1 cellular context compared by ENCODE assay signal in genomic region chr12:93308281-93308680, GRCh38.
TF ChIP-seq lines count a peak whose summit lies in the region.

No MANE protein-coding gene starts in this region.

TF ChIP-seq in HEK293, 187 proteins besides CTCF, POLR2A, EP300 and RAD21:
- TF ChIP-seq ZNF280D (tag by site-specific recombination; IDR thresholded peaks at IDR 0.05) = no peak
- 0 out of 2 replicates have a peak, but pooled peaks have one; percentile 18 for TF ChIP-seq ZNF664 (tag by site-specific recombination; IDR thresholded peaks at IDR 0.05)
TF ChIP-seq in HEK293: peak in this region for 1.
